14 cellular contexts compared by ENCODE assay signal in genomic region chr16:83336630-83337029, GRCh38.
DNase-seq lines count a peak whose midpoint lies in the region; ATAC-seq, FAIRE-seq and TF ChIP-seq lines count a peak whose summit lies in the region.
"Had no signal": no experiment of that assay in that cellular context is flagged by ENCODE, and none has a peak within 500 bp of the region (broad histone marks: within the 10 kb centered on the region; RNA-seq: fewer than 3 reads in every experiment).

No MANE protein-coding gene starts in this region.

- no peaks in the 10 kb centered on the region for H3K36me3 ChIP-seq in bronchial epithelial cell (ENCODE audit: control insufficient read depth, insufficient read depth, low read length)

- TF ChIP-seq CTCF in bronchial epithelial cell (IDR thresholded peaks at IDR 0.05; ENCODE audit: insufficient read depth, low read length, severe bottlenecking), result no peak

- FAIRE-seq in bronchial epithelial cell (lab: Jason Lieb, UNC), result no peak
- FAIRE-seq: endometrium had no signal

- no peak overlapping the region for H3K27ac Mint-ChIP-seq in activated T-helper 2 cell treated with anti-CD3 and anti-CD28 coated beads, Interferon-gamma antibody, Interleukin-2, Interleukin-4, amounts not matched to agents 10 μg/mL and 5 μg/mL and 100 μg/mL, durations not matched to agents 14 hours and 24 hours and 36 hours
- H3K27ac Mint-ChIP-seq: activated B cell treated with CpG ODN at 0.5 μM for 24 hours had no signal

- H3K36me3 Mint-ChIP-seq in activated T-helper 2 cell treated with anti-CD3 and anti-CD28 coated beads, Interferon-gamma antibody, Interleukin-2, Interleukin-4, amounts not matched to agents 10 μg/mL and 5 μg/mL and 100 μg/mL, durations not matched to agents 14 hours and 24 hours and 36 hours (ENCODE audit: low read depth), result no peaks in the 10 kb centered on the region

- no peaks in the 10 kb centered on the region for H3K27me3 Mint-ChIP-seq in activated T-helper 2 cell treated with anti-CD3 and anti-CD28 coated beads, Interferon-gamma antibody, Interleukin-2, Interleukin-4, amounts not matched to agents 10 μg/mL and 5 μg/mL and 100 μg/mL, durations not matched to agents 14 hours and 24 hours and 36 hours (ENCODE audit: low read depth)
- H3K27me3 Mint-ChIP-seq: activated B cell treated with CpG ODN at 0.5 μM for 24 hours had no signal

- DNase-seq in EH (ENCODE audit: low read depth), result peak; percentile 76
- DNase-seq in NCI-H1105 (lab: John Stamatoyannopoulos, UW), result peak; percentile 17
- DNase-seq in bronchial epithelial cell (ENCODE audit: low read depth), result peak; percentile 77
- peak; percentile 89 for DNase-seq in myocyte (ENCODE audit: low read depth)
- DNase-seq in activated T-helper 2 cell treated with anti-CD3 and anti-CD28 coated beads, Interferon-gamma antibody, Interleukin-2, Interleukin-4, amounts not matched to agents 10 μg/mL and 5 μg/mL and 100 μg/mL, durations not matched to agents 14 hours and 24 hours and 36 hours (ENCODE audit: low spot score), result no peak
- no peak for DNase-seq in NCI-H82 (lab: John Stamatoyannopoulos, UW)
- no peak for DNase-seq in OCI-M1 (lab: John Stamatoyannopoulos, UW)
- DNase-seq: activated B cell treated with CpG ODN at 0.5 μM for 24 hours; activated CD8-positive, alpha-beta memory T cell treated with anti-CD3 and anti-CD28 coated beads, Interleukin-2, amount 50 U/mL, for 48 hours; amniotic stem cell; mucosa of descending colon; psoas muscle had no signal

- no peaks in the 10 kb centered on the region for H3K27me3 ChIP-seq in bronchial epithelial cell (ENCODE audit: control insufficient read depth, insufficient read depth, low read length)

- no peaks in the 10 kb centered on the region for H3K4me1 Mint-ChIP-seq in activated T-helper 2 cell treated with anti-CD3 and anti-CD28 coated beads, Interferon-gamma antibody, Interleukin-2, Interleukin-4, amounts not matched to agents 10 μg/mL and 5 μg/mL and 100 μg/mL, durations not matched to agents 14 hours and 24 hours and 36 hours (ENCODE audit: low read depth)
- H3K4me1 Mint-ChIP-seq: activated B cell treated with CpG ODN at 0.5 μM for 24 hours had no signal

- no peak overlapping the region for H3K4me3 Mint-ChIP-seq in activated T-helper 2 cell treated with anti-CD3 and anti-CD28 coated beads, Interferon-gamma antibody, Interleukin-2, Interleukin-4, amounts not matched to agents 10 μg/mL and 5 μg/mL and 100 μg/mL, durations not matched to agents 14 hours and 24 hours and 36 hours (ENCODE audit: low read depth)
- H3K4me3 Mint-ChIP-seq: activated B cell treated with CpG ODN at 0.5 μM for 24 hours had no signal

- ATAC-seq in GM19467 (IDR thresholded peaks at IDR 0.05; ENCODE audit: unreplicated experiment), result no peak
- ATAC-seq: mucosa of descending colon had no signal

- intact Hi-C loops in activated T-helper 2 cell treated with anti-CD3 and anti-CD28 coated beads, Interferon-gamma antibody, Interleukin-2, Interleukin-4, amounts not matched to agents 10 μg/mL and 5 μg/mL and 100 μg/mL, durations not matched to agents 14 hours and 24 hours and 36 hours (cut with micrococcal nuclease), result no loop called here

- H3K4me3 ChIP-seq in bronchial epithelial cell (ENCODE audit: low read depth, low read length), result no peak overlapping the region
- H3K4me3 ChIP-seq: mucosa of descending colon, psoas muscle had no signal

- no peaks in the 10 kb centered on the region for H3K9me3 Mint-ChIP-seq in activated T-helper 2 cell treated with anti-CD3 and anti-CD28 coated beads, Interferon-gamma antibody, Interleukin-2, Interleukin-4, amounts not matched to agents 10 μg/mL and 5 μg/mL and 100 μg/mL, durations not matched to agents 14 hours and 24 hours and 36 hours
- H3K9me3 Mint-ChIP-seq: activated B cell treated with CpG ODN at 0.5 μM for 24 hours had no signal

Comparison
In these comparisons a context has a peak if more than half of its experiments do, and no peak if none do; other contexts are left out.
1. DNase-seq: peak in EH (single experiment), NCI-H1105 (single experiment), bronchial epithelial cell (single experiment) and myocyte (single experiment); none in activated T-helper 2 cell treated with anti-CD3 and anti-CD28 coated beads, Interferon-gamma antibody, Interleukin-2, Interleukin-4, amounts not matched to agents 10 μg/mL and 5 μg/mL and 100 μg/mL, durations not matched to agents 14 hours and 24 hours and 36 hours (single experiment), NCI-H82 (single experiment) and OCI-M1 (single experiment).